In genomic region chr7:25216837-25217236, GRCh38 we compare ENCODE assay signal across 8 cellular contexts. TPM values are rescaled to one million over a fixed set of nuclear protein-coding genes. Genes with fewer than 3 reads are reported as not detected.
DNase-seq lines count a peak whose midpoint lies in the region; ATAC-seq and TF ChIP-seq lines count a peak whose summit lies in the region.

No MANE protein-coding gene starts in this region.

- no peak overlapping the region for H4K91ac ChIP-seq in trophoblast cell (ENCODE audit: low read depth, low read length)

- no peak overlapping the region for H4K12ac ChIP-seq in trophoblast cell (ENCODE audit: low read depth, low read length)

- no peak overlapping the region for H4K8ac ChIP-seq in trophoblast cell (ENCODE audit: low read depth, low read length)

- no peak overlapping the region for H3K23ac ChIP-seq in trophoblast cell (ENCODE audit: low read length)

- no peak overlapping the region for H3K14ac ChIP-seq in trophoblast cell (ENCODE audit: low read length)

- no peak overlapping the region for H3K4me2 ChIP-seq in trophoblast cell (ENCODE audit: low read length)

- H3K4ac ChIP-seq in trophoblast cell (ENCODE audit: low read depth, low read length) = no peak overlapping the region

- no peaks in the 10 kb centered on the region for H3K36me3 ChIP-seq in trophoblast cell (ENCODE audit: control insufficient read depth in 1 of 2, insufficient read depth in 2 of 2, low read length in 2 of 2)

- DNase-seq in G401 (ENCODE audit: low spot score) (peak; percentile 84), RPMI8226 (peak; percentile 70), fibroblast of gingiva (ENCODE audit: low read depth) (peak; percentile 24), trophoblast cell (peak; percentile 8 to 92)
- DNase-seq in activated naive CD4-positive, alpha-beta T cell (lab: John Stamatoyannopoulos, UW) = no peak

- no peaks in the 10 kb centered on the region for H3K79me2 ChIP-seq in trophoblast cell (ENCODE audit: control insufficient read depth, insufficient read depth, low read length, poor library complexity)

- H3K4me1 ChIP-seq in trophoblast cell (ENCODE audit: control insufficient read depth in 1 of 2, insufficient read depth in 2 of 2, low read length in 2 of 2) = no peaks in the 10 kb centered on the region

- H3K27me3 ChIP-seq in trophoblast cell (ENCODE audit: insufficient read depth, low read length) = no peaks in the 10 kb centered on the region

- no peak overlapping the region for H2AFZ ChIP-seq in trophoblast cell (ENCODE audit: insufficient read depth, low read length, poor library complexity)

- in situ Hi-C loops in G401 (cut with HindIII; ENCODE audit: low sequenced_read_pairs) = no loop called here

- H3K9ac ChIP-seq in trophoblast cell (ENCODE audit: low read length) = no peak overlapping the region

- TF ChIP-seq CTCF in LNCAP (IDR thresholded peaks at IDR 0.05) = peak; percentile 85

- WGBS in trophoblast cell (ENCODE audit: extremely low coverage, insufficient coverage, insufficient read length) = no CpG with 5 or more reads among the region's 2 CpGs

- no peaks in the 10 kb centered on the region for H3K79me1 ChIP-seq in trophoblast cell (ENCODE audit: low read length)

- H3K27ac ChIP-seq in trophoblast cell (ENCODE audit: low read depth, low read length) = no peak overlapping the region

- H2AK5ac ChIP-seq in trophoblast cell (ENCODE audit: low read length) = no peak overlapping the region

- H2BK5ac ChIP-seq in trophoblast cell (ENCODE audit: low read depth, low read length, poor library complexity) = no peak overlapping the region

- H3K4me3 ChIP-seq in trophoblast cell (ENCODE audit: low read depth, low read length) = no peak overlapping the region

- H3K18ac ChIP-seq in trophoblast cell (ENCODE audit: low read length) = no peak overlapping the region

- H2BK12ac ChIP-seq in trophoblast cell (ENCODE audit: low read length) = no peak overlapping the region

- H3K9me3 ChIP-seq in trophoblast cell (ENCODE audit: insufficient read depth, low read depth, low read length) = no peaks in the 10 kb centered on the region

- no peak overlapping the region for H2BK120ac ChIP-seq in trophoblast cell (ENCODE audit: insufficient read depth, low read length, poor library complexity)

- ATAC-seq in HG02763 (IDR thresholded peaks at IDR 0.05; ENCODE audit: unreplicated experiment) = no peak
- no peak for ATAC-seq in GM18868 (IDR thresholded peaks at IDR 0.05; ENCODE audit: unreplicated experiment)

RNA-seq across cellular contexts. Expression of gene NPVF, which starts 11.4 kb away (rescaled TPM):
- total RNA-seq in G401 (2014; rRNA removed; shearing (Covaris generic)) = not detected in 2 replicates
- polyA plus RNA-seq in trophoblast cell (2013) = not detected in 2 replicates

Comparison
In these comparisons a context has a peak if more than half of its experiments do, and no peak if none do; other contexts are left out.
1. DNase-seq: peak in G401 (single experiment), RPMI8226 (single experiment), fibroblast of gingiva (single experiment) and trophoblast cell (2 of 2); none in activated naive CD4-positive, alpha-beta T cell (0 of 4).